In genomic region chr19:11268783-11269267, GRCh38 we compare ENCODE assay signal across 9 cellular contexts. TPM values are rescaled to one million over a fixed set of nuclear protein-coding genes. Genes with fewer than 3 reads are reported as not detected.
A peak's percentile ranks its signal among the peaks of the same experiment; 100 is the strongest.
DNase-seq lines count a peak whose midpoint lies in the region; ATAC-seq, FAIRE-seq and TF ChIP-seq lines count a peak whose summit lies in the region.
"Had no signal": no experiment of that assay in that cellular context is flagged by ENCODE, and none has a peak within 500 bp of the region (broad histone marks: within the 10 kb centered on the region; RNA-seq: fewer than 3 reads in every experiment).

No MANE protein-coding gene starts in this region.

- intact Hi-C loops in Right ventricle myocardium inferior (cut with DNase I) (no loop called here), pancreas (cut with DNase I) (no loop called here)

- TF ChIP-seq CTCF in GM13976 (IDR thresholded peaks at IDR 0.05; ENCODE audit: borderline replicate concordance, control extremely low read depth, extremely low read depth, insufficient read depth, missing control alignments) (no peak), VCaP (conservative IDR thresholded peaks at IDR 0.05) (no peak), pancreas (IDR thresholded peaks at IDR 0.05) (no peak)

- H3K4me3 ChIP-seq in pancreas, result no peak overlapping the region

- H3K36me3 ChIP-seq in pancreas, result no peaks in the 10 kb centered on the region

- H3K27me3 ChIP-seq in pancreas, result no peaks in the 10 kb centered on the region

- FAIRE-seq in pancreas (lab: Jason Lieb, UNC), result no peak
- FAIRE-seq: small intestine had no signal

- H3K4me1 ChIP-seq in pancreas, result peaks cover 0 to 12% (median 0%) of the 10 kb centered on the region in 3 donors

- WGBS in pancreas, 2 donors, result 70 to 75% methylated on average over 10 of the region's 10 CpGs

- peak; percentile 27 for DNase-seq in GM13976 (ENCODE audit: low spot score)
- peak; percentile 87 for DNase-seq in Right ventricle myocardium inferior (ENCODE audit: missing footprints)
- peak; percentile 57 for DNase-seq in putamen (ENCODE audit: low spot score)
- DNase-seq in stimulated activated CD4-positive, alpha-beta T cell treated with anti-CD3 and anti-CD28 coated beads, Interleukin-4, amount 100 ng/mL, for 24 hours, result no peak
- no peak for DNase-seq in ecto neural progenitor cell (ENCODE audit: low spot score)
- DNase-seq in pancreas, result no peak
- DNase-seq: small intestine had no signal

- in situ Hi-C loops in GM13976 (cut with MboI; ENCODE audit: low sequenced_read_pairs, unreplicated experiment), result no loop called here

- peak; percentile 87 for ATAC-seq in Right ventricle myocardium inferior
- ATAC-seq in GM19463 (IDR thresholded peaks at IDR 0.05; ENCODE audit: unreplicated experiment), result no peak
- ATAC-seq in pancreas, result no peak

- H3K27ac ChIP-seq in VCaP (peak overlapping the region; percentile 68), pancreas (no peak overlapping the region)

- H3K9me3 ChIP-seq in pancreas, result no peaks in the 10 kb centered on the region

RNA-seq across cellular contexts. Expression of gene DOCK6, which starts 6.5 kb away (rescaled TPM):
- total RNA-seq in Right ventricle myocardium inferior, result 35.1 TPM
- total RNA-seq in pancreas, result 10 to 100 TPM; 18.0 to 31.8 (median 26.2) TPM
- 10 to 100 TPM; 60.2 to 79.0 TPM for polyA plus RNA-seq in pancreas

RNA-seq across cellular contexts. Expression of gene TSPAN16, which starts 27.1 kb away (rescaled TPM):
- total RNA-seq in Right ventricle myocardium inferior, result not detected
- not detected for total RNA-seq in pancreas
- polyA plus RNA-seq in pancreas, result not detected
- polyA plus RNA-seq: small intestine had no signal

RNA-seq across cellular contexts. Expression of gene ANGPTL8, which starts 29.4 kb away (rescaled TPM):
- total RNA-seq in Right ventricle myocardium inferior (0.87 TPM), pancreas (1 to 10 TPM in 2 of 6 donors, not detected in 4; 1.3 to 1.4 TPM)
- 1 to 10 TPM in 1 of 2 donors, under 1 TPM in 1; 0.38 to 2.2 TPM for polyA plus RNA-seq in pancreas

Comparison
In these comparisons a context has a peak if more than half of its experiments do, and no peak if none do; other contexts are left out.
1. DNase-seq: peak in GM13976 (single experiment), Right ventricle myocardium inferior (single experiment) and putamen (single experiment); none in stimulated activated CD4-positive, alpha-beta T cell treated with anti-CD3 and anti-CD28 coated beads, Interleukin-4, amount 100 ng/mL, for 24 hours (single experiment), ecto neural progenitor cell (single experiment) and pancreas (0 of 6).